17 cellular contexts compared by ENCODE assay signal in the genomic region with DNA sequence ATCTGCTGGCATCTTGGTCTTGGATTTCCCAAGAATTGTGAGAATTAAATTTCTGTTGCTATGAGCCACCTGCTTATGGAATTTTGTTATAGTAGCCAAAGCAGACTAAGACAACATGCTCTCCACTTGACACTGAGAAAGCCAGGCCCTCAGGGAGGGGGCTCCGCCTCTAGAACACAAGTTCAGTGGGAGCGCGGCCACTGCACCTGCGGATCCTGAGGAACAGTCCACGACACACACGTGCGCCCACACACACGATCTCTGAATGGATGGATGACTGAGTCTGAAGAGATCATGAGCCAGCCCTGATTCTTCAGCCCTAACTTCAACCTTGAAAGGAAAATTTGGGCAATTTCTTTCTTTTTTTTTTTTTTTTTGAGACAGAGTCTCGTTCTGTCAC.
"Had no signal": no experiment of that assay in that cellular context is flagged by ENCODE, and none has a peak within 500 bp of the region (broad histone marks: within the 10 kb centered on the region; RNA-seq: fewer than 3 reads in every experiment).

No MANE protein-coding gene starts in this region.

- H3K27ac ChIP-seq: SJSA1 had no signal

- H3K9me3 ChIP-seq: prostate gland, SJSA1, tibial artery had no signal

- H3K27me3 ChIP-seq: SJSA1, tibial artery had no signal

- H3K4me1 Mint-ChIP-seq: activated naive CD4-positive, alpha-beta T cell treated with anti-CD3 and anti-CD28 coated beads, Interleukin-2, amount 10 ng/mL, durations not matched to agents 7 days and 5 days; naive B cell had no signal

- H3K36me3 Mint-ChIP-seq: activated naive CD4-positive, alpha-beta T cell treated with anti-CD3 and anti-CD28 coated beads, Interleukin-2, amount 10 ng/mL, durations not matched to agents 7 days and 5 days; naive B cell had no signal

- H3K9me3 Mint-ChIP-seq: activated naive CD4-positive, alpha-beta T cell treated with anti-CD3 and anti-CD28 coated beads, Interleukin-2, amount 10 ng/mL, durations not matched to agents 7 days and 5 days; activated T-helper 1 cell treated with anti-CD3 and anti-CD28 coated beads, Interleukin-12 subunit alpha, Interleukin-12 subunit beta, Interleukin-2, Interleukin-4 antibody, amounts not matched to agents 30 ng/mL and 10 ng/mL and 1 ng/mL, durations not matched to agents 14 hours and 24 hours and 36 hours; dendritic cell treated with granulocyte-macrophage colony-stimulating factor and Interleukin-4, amounts not matched to agents 40 ng/mL and 50 ng/mL, for 4 days; effector memory CD8-positive, alpha-beta T cell; T-helper 2 cell treated with Interferon-gamma antibody and Interleukin-4, amounts not matched to agents 5 μg/mL and 100 μg/mL, for 36 hours had no signal

- ATAC-seq: activated CD8-positive, alpha-beta T cell treated with anti-CD3 and anti-CD28 coated beads, Interleukin-2, amount 10 ng/mL, durations not matched to agents 7 days and 5 days; effector memory CD8-positive, alpha-beta T cell had no signal

- H3K4me3 Mint-ChIP-seq: activated CD8-positive, alpha-beta T cell treated with anti-CD3 and anti-CD28 coated beads, Interleukin-2, amount 10 ng/mL, durations not matched to agents 7 days and 5 days; activated naive CD4-positive, alpha-beta T cell treated with anti-CD3 and anti-CD28 coated beads, Interleukin-2, amount 10 ng/mL, durations not matched to agents 7 days and 5 days; activated T-helper 1 cell treated with anti-CD3 and anti-CD28 coated beads, Interleukin-12 subunit alpha, Interleukin-12 subunit beta, Interleukin-2, Interleukin-4 antibody, amounts not matched to agents 30 ng/mL and 10 ng/mL and 1 ng/mL, durations not matched to agents 14 hours and 24 hours and 36 hours; dendritic cell treated with granulocyte-macrophage colony-stimulating factor and Interleukin-4, amounts not matched to agents 40 ng/mL and 50 ng/mL, for 4 days; effector memory CD8-positive, alpha-beta T cell; T-helper 2 cell treated with Interferon-gamma antibody and Interleukin-4, amounts not matched to agents 5 μg/mL and 100 μg/mL, for 36 hours had no signal

- DNase-seq: activated CD4-positive, alpha-beta T cell treated with anti-CD3 and anti-CD28 coated beads for 48 hours; activated CD8-positive, alpha-beta memory T cell treated with anti-CD3 and anti-CD28 coated beads, Interleukin-2, amount 50 U/mL, for 48 hours; activated CD8-positive, alpha-beta T cell treated with anti-CD3 and anti-CD28 coated beads, Interleukin-2, amount 10 ng/mL, durations not matched to agents 7 days and 5 days; activated naive CD4-positive, alpha-beta T cell treated with anti-CD3 and anti-CD28 coated beads, Interleukin-2, amount 10 ng/mL, durations not matched to agents 7 days and 5 days; effector memory CD8-positive, alpha-beta T cell; erythroblast; hypothalamus; naive B cell; nucleus accumbens; stimulated activated CD4-positive, alpha-beta T cell treated with anti-CD3 and anti-CD28 coated beads, Interleukin-4, amount 100 ng/mL, for 4 hours; SW 1271 had no signal

- H3K36me3 ChIP-seq: prostate gland had no signal

- H3K27ac Mint-ChIP-seq: activated CD8-positive, alpha-beta T cell treated with anti-CD3 and anti-CD28 coated beads, Interleukin-2, amount 10 ng/mL, durations not matched to agents 7 days and 5 days; activated naive CD4-positive, alpha-beta T cell treated with anti-CD3 and anti-CD28 coated beads, Interleukin-2, amount 10 ng/mL, durations not matched to agents 7 days and 5 days; activated T-helper 1 cell treated with anti-CD3 and anti-CD28 coated beads, Interleukin-12 subunit alpha, Interleukin-12 subunit beta, Interleukin-2, Interleukin-4 antibody, amounts not matched to agents 30 ng/mL and 10 ng/mL and 1 ng/mL, durations not matched to agents 14 hours and 24 hours and 36 hours; dendritic cell treated with granulocyte-macrophage colony-stimulating factor and Interleukin-4, amounts not matched to agents 40 ng/mL and 50 ng/mL, for 4 days; effector memory CD8-positive, alpha-beta T cell; T-helper 2 cell treated with Interferon-gamma antibody and Interleukin-4, amounts not matched to agents 5 μg/mL and 100 μg/mL, for 36 hours had no signal

- H3K27me3 Mint-ChIP-seq: dendritic cell treated with granulocyte-macrophage colony-stimulating factor and Interleukin-4, amounts not matched to agents 40 ng/mL and 50 ng/mL, for 4 days had no signal

- H3K4me3 ChIP-seq: prostate gland, SJSA1, tibial artery had no signal
